In genomic region chr4:109913842-109914241, GRCh38 we compare ENCODE assay signal across 21 cellular contexts. TPM values are rescaled to one million over a fixed set of nuclear protein-coding genes. Genes with fewer than 3 reads are reported as not detected.
DNase-seq lines count a peak whose midpoint lies in the region; ATAC-seq and TF ChIP-seq lines count a peak whose summit lies in the region.
"Had no signal": no experiment of that assay in that cellular context is flagged by ENCODE, and none has a peak within 500 bp of the region (broad histone marks: within the 10 kb centered on the region; RNA-seq: fewer than 3 reads in every experiment).

No MANE protein-coding gene starts in this region.

- H2AK5ac ChIP-seq in H9 (ENCODE audit: insufficient read length, low read length) (no peak overlapping the region), neuronal stem cell (ENCODE audit: low read depth, low read length) (no peak overlapping the region)

- no peak overlapping the region for H3K27ac ChIP-seq in H9 (ENCODE audit: insufficient read length, low read depth, low read length)
- no peak overlapping the region for H3K27ac ChIP-seq in neuronal stem cell (replicated peaks; ENCODE audit: low read length)
- H3K27ac ChIP-seq: skin epidermis had no signal

- H3K9ac ChIP-seq in H9 (ENCODE audit: extremely low read depth, insufficient read length, low read length) (no peak overlapping the region), neuronal stem cell (ENCODE audit: low read depth, low read length, poor library complexity) (no peak overlapping the region)

- H3K27ac Mint-ChIP-seq in H9: no peak overlapping the region
- no peak overlapping the region for H3K27ac Mint-ChIP-seq in endothelial cell (ENCODE audit: unreplicated experiment)
- H3K27ac Mint-ChIP-seq: activated CD4-positive, alpha-beta T cell treated with anti-CD3 and anti-CD28 coated beads for 36 hours; activated T-cell treated with anti-CD3 and anti-CD28 coated beads, Interleukin-2, amount 50 U/mL, for 72 hours; CD4-positive, alpha-beta memory T cell; natural killer cell treated with Interleukin-12 subunit alpha and Interleukin-12 subunit beta and Interleukin-15 and Interleukin-18, amount 100 ng/mL, for 72 hours; stimulated activated memory B cell treated with anti-CD40 and anti-IgM and Interleukin-4, amounts not matched to agents 10 μg/mL and 1 μg/mL and 100 μg/mL, for 72 hours had no signal

- H3K36me3 Mint-ChIP-seq in H9 (ENCODE audit: insufficient read depth in 1 of 3, low read depth in 3 of 3): no peaks in the 10 kb centered on the region
- no peaks in the 10 kb centered on the region for H3K36me3 Mint-ChIP-seq in endothelial cell (ENCODE audit: low read depth, unreplicated experiment)
- H3K36me3 Mint-ChIP-seq: CD4-positive, alpha-beta memory T cell; natural killer cell treated with Interleukin-12 subunit alpha and Interleukin-12 subunit beta and Interleukin-15 and Interleukin-18, amount 100 ng/mL, for 72 hours; stimulated activated memory B cell treated with anti-CD40 and anti-IgM and Interleukin-4, amounts not matched to agents 10 μg/mL and 1 μg/mL and 100 μg/mL, for 72 hours had no signal

- no peak overlapping the region for H3T11ph ChIP-seq in H9 (ENCODE audit: low read length)

- H3K4me1 Mint-ChIP-seq in H9 (peaks cover 33 to 39% of the 10 kb centered on the region in 2 experiments), endothelial cell (ENCODE audit: unreplicated experiment) (peaks cover 28% of the 10 kb centered on the region)
- H3K4me1 Mint-ChIP-seq: CD4-positive, alpha-beta memory T cell; central memory CD8-positive, alpha-beta T cell had no signal

- WGBS in H9 (ENCODE audit: extremely low coverage, insufficient read length, low lambda C conversion rate): no CpG with 5 or more reads among the region's 2 CpGs
- WGBS in neuronal stem cell (ENCODE audit: extremely low coverage in 2 of 2, insufficient read length in 2 of 2, insufficient replicate concordance in 1 of 2), 2 donors: no CpG with 5 or more reads among the region's 2 CpGs

- H3K9me3 ChIP-seq in H9 (ENCODE audit: control insufficient read depth, low read depth, low read length): no peaks in the 10 kb centered on the region
- no peaks in the 10 kb centered on the region for H3K9me3 ChIP-seq in neuronal stem cell (replicated peaks in 1 of 2; ENCODE audit: control insufficient read depth in 2 of 2, insufficient read depth in 1 of 2, low read depth in 1 of 2, low read length in 2 of 2)

- H3K27me3 Mint-ChIP-seq in H9 (ENCODE audit: low read depth): no peaks in the 10 kb centered on the region
- H3K27me3 Mint-ChIP-seq in endothelial cell (ENCODE audit: unreplicated experiment): peaks cover 2% of the 10 kb centered on the region

- no peak overlapping the region for H3K18ac ChIP-seq in H9 (ENCODE audit: insufficient read length, low read depth, low read length)
- no peak overlapping the region for H3K18ac ChIP-seq in neuronal stem cell (ENCODE audit: low read length)

- H3K56ac ChIP-seq in H9 (ENCODE audit: insufficient read length, low read depth, low read length): no peak overlapping the region

- H3K4ac ChIP-seq in H9 (ENCODE audit: low read depth, low read length) (no peak overlapping the region), neuronal stem cell (ENCODE audit: low read length) (no peak overlapping the region)

- TF ChIP-seq CTCF in H9 (conservative IDR thresholded peaks at IDR 0.05): no peak
- no peak for TF ChIP-seq CTCF in endothelial cell (IDR thresholded peaks at IDR 0.05; ENCODE audit: unreplicated experiment)

- no peak for ATAC-seq in HG02610 (IDR thresholded peaks at IDR 0.05; ENCODE audit: unreplicated experiment)
- ATAC-seq: activated CD4-positive, alpha-beta T cell treated with anti-CD3 and anti-CD28 coated beads for 36 hours; activated T-cell treated with anti-CD3 and anti-CD28 coated beads, Interleukin-2, amount 50 U/mL, for 72 hours; natural killer cell treated with Interleukin-12 subunit alpha and Interleukin-12 subunit beta and Interleukin-15 and Interleukin-18, amount 100 ng/mL, for 72 hours; stimulated activated memory B cell treated with anti-CD40 and anti-IgM and Interleukin-4, amounts not matched to agents 10 μg/mL and 1 μg/mL and 100 μg/mL, for 72 hours had no signal

- H4K8ac ChIP-seq in H9 (replicated peaks; ENCODE audit: insufficient read length, low read depth, low read length) (no peak overlapping the region), neuronal stem cell (ENCODE audit: low read depth, low read length) (no peak overlapping the region)

- H2BK15ac ChIP-seq in H9 (ENCODE audit: low read depth, low read length) (no peak overlapping the region), neuronal stem cell (ENCODE audit: low read length) (no peak overlapping the region)

- no peak overlapping the region; a peak in 1 of 5 replicates for H3K4me3 Mint-ChIP-seq in H9
- peak overlapping the region; percentile 45 for H3K4me3 Mint-ChIP-seq in endothelial cell (ENCODE audit: unreplicated experiment)
- H3K4me3 Mint-ChIP-seq: activated CD4-positive, alpha-beta T cell treated with anti-CD3 and anti-CD28 coated beads for 36 hours; activated T-cell treated with anti-CD3 and anti-CD28 coated beads, Interleukin-2, amount 50 U/mL, for 72 hours; CD4-positive, alpha-beta memory T cell; central memory CD8-positive, alpha-beta T cell; natural killer cell treated with Interleukin-12 subunit alpha and Interleukin-12 subunit beta and Interleukin-15 and Interleukin-18, amount 100 ng/mL, for 72 hours; stimulated activated memory B cell treated with anti-CD40 and anti-IgM and Interleukin-4, amounts not matched to agents 10 μg/mL and 1 μg/mL and 100 μg/mL, for 72 hours had no signal

- H2BK12ac ChIP-seq in H9 (ENCODE audit: insufficient read length, low read depth, low read length) (no peak overlapping the region), neuronal stem cell (ENCODE audit: low read length) (no peak overlapping the region)

- DNase-seq in H9 (no peak), LHCN-M2 (ENCODE audit: low read depth) (peak; percentile 25), endothelial cell (ENCODE audit: low spot score) (no peak), neuronal stem cell (ENCODE audit: low spot score) (no peak), NCI-H146 (lab: John Stamatoyannopoulos, UW) (no peak)
- DNase-seq in activated effector memory CD4-positive, alpha-beta T cell treated with anti-CD3 and anti-CD28 coated beads, Interleukin-2, amount 50 U/mL, for 16 hours: no peak
- DNase-seq: activated CD4-positive, alpha-beta T cell treated with anti-CD3 and anti-CD28 coated beads for 36 hours; activated naive CD4-positive, alpha-beta T cell treated with anti-CD3 and anti-CD28 coated beads, Interleukin-2, amount 50 U/mL, for 16 hours; activated T-cell treated with anti-CD3 and anti-CD28 coated beads, Interleukin-2, amount 50 U/mL, for 72 hours; CD4-positive, alpha-beta memory T cell; effector CD4-positive, alpha-beta T cell; foreskin melanocyte; MM.1S; posterior cingulate gyrus; stimulated activated CD4-positive, alpha-beta T cell treated with anti-CD3 and anti-CD28 coated beads, Interleukin-2, amount 100 ng/mL, for 24 hours had no signal

- no peaks in the 10 kb centered on the region for H3K27me3 ChIP-seq in H9 (ENCODE audit: insufficient read depth, low read length)
- H3K27me3 ChIP-seq in neuronal stem cell (ENCODE audit: control insufficient read depth in 3 of 3, insufficient read depth in 3 of 3, low read depth in 1 of 3, low read length in 3 of 3): no peaks in the 10 kb centered on the region

- no peaks in the 10 kb centered on the region for H4K20me1 ChIP-seq in H9 (ENCODE audit: control insufficient read depth, insufficient read depth, insufficient read length)

- H2BK120ac ChIP-seq in H9 (ENCODE audit: low read depth, low read length, poor library complexity, severe bottlenecking) (no peak overlapping the region), neuronal stem cell (ENCODE audit: low read depth, low read length) (no peak overlapping the region)

- H3K4me3 ChIP-seq in neuronal stem cell (ENCODE audit: low read length in 2 of 2): no peak overlapping the region
- H3K4me3 ChIP-seq: skin epidermis had no signal

- H2AFZ ChIP-seq in H9 (ENCODE audit: low read length): no peak overlapping the region
- H2AFZ ChIP-seq in neuronal stem cell (ENCODE audit: low read length): no peak overlapping the region

- H3K4me2 ChIP-seq in H9 (ENCODE audit: insufficient read depth, insufficient read length, low read length): peak overlapping the region; percentile 24
- H3K4me2 ChIP-seq in neuronal stem cell (ENCODE audit: insufficient read depth, low read length, poor library complexity, severe bottlenecking): peak overlapping the region; percentile 22

- H3K14ac ChIP-seq in H9 (ENCODE audit: insufficient read depth, low read length): no peak overlapping the region
- no peak overlapping the region for H3K14ac ChIP-seq in neuronal stem cell (ENCODE audit: low read length)

- H3K4me1 ChIP-seq in H9 (ENCODE audit: insufficient read depth, low read length) (peaks cover 13% of the 10 kb centered on the region; the same call in 1 of the 2 replicates), neuronal stem cell (ENCODE audit: control insufficient read depth in 2 of 2, insufficient read depth in 1 of 2, low read depth in 1 of 2, low read length in 2 of 2) (peaks cover 11 to 13% of the 10 kb centered on the region in 2 donors)

- no peaks in the 10 kb centered on the region for H3K79me2 ChIP-seq in H9 (ENCODE audit: insufficient read depth, low read length)

- H3K23ac ChIP-seq in H9 (ENCODE audit: insufficient read length, low read depth, low read length): no peak overlapping the region
- no peak overlapping the region for H3K23ac ChIP-seq in neuronal stem cell (ENCODE audit: low read depth, low read length, poor library complexity)

- no peak overlapping the region for H4K91ac ChIP-seq in H9 (ENCODE audit: insufficient read length, low read depth, low read length)
- no peak overlapping the region for H4K91ac ChIP-seq in neuronal stem cell (ENCODE audit: low read depth, low read length, poor library complexity)

- H2BK5ac ChIP-seq in H9 (ENCODE audit: insufficient read length, low read length): no peak overlapping the region
- H2BK5ac ChIP-seq in neuronal stem cell (ENCODE audit: low read length): no peak overlapping the region

- no peaks in the 10 kb centered on the region for H3K23me2 ChIP-seq in H9 (ENCODE audit: insufficient read length, low read depth, low read length, poor library complexity, severe bottlenecking)

- no peak overlapping the region for H4K5ac ChIP-seq in H9 (ENCODE audit: insufficient read length, low read depth, low read length)

- no peak overlapping the region for H2BK20ac ChIP-seq in H9 (ENCODE audit: low read depth, low read length, poor library complexity, severe bottlenecking)

- H3K36me3 ChIP-seq in neuronal stem cell (replicated peaks in 1 of 2; ENCODE audit: control insufficient read depth in 2 of 2, insufficient read depth in 2 of 2, low read length in 2 of 2): no peaks in the 10 kb centered on the region

- H3K9me3 Mint-ChIP-seq in H9 (no peaks in the 10 kb centered on the region), endothelial cell (ENCODE audit: unreplicated experiment) (no peaks in the 10 kb centered on the region)
- H3K9me3 Mint-ChIP-seq: activated T-cell treated with anti-CD3 and anti-CD28 coated beads, Interleukin-2, amount 50 U/mL, for 72 hours; central memory CD8-positive, alpha-beta T cell; natural killer cell treated with Interleukin-12 subunit alpha and Interleukin-12 subunit beta and Interleukin-15 and Interleukin-18, amount 100 ng/mL, for 72 hours; stimulated activated memory B cell treated with anti-CD40 and anti-IgM and Interleukin-4, amounts not matched to agents 10 μg/mL and 1 μg/mL and 100 μg/mL, for 72 hours had no signal

- H3K79me1 ChIP-seq in H9 (ENCODE audit: insufficient read depth, low read depth, low read length, poor library complexity, severe bottlenecking): no peaks in the 10 kb centered on the region
- no peaks in the 10 kb centered on the region for H3K79me1 ChIP-seq in neuronal stem cell (ENCODE audit: low read depth, low read length)

RNA-seq across cellular contexts. Expression of gene EGF, which starts 1.2 kb away (rescaled TPM):
- total RNA-seq in H9 (2021): 1.1 and 1.5 TPM in 2 replicates
- total RNA-seq in LHCN-M2 (2014; rRNA removed): 0.86 and 2.6 TPM in 2 replicates
- polyA plus RNA-seq in LHCN-M2 (2012): 0.97 TPM
- total RNA-seq in endothelial cell (ENCODE audit: unreplicated experiment): 15.0 TPM
- 12.8 TPM for polyA plus RNA-seq in neuronal stem cell (2013, experiment 1 of 2)
- polyA plus RNA-seq in neuronal stem cell (2013, experiment 2 of 2): 13.1 TPM
- total RNA-seq: activated T-cell treated with anti-CD3 and anti-CD28 coated beads, Interleukin-2, amount 50 U/mL, for 72 hours; CD4-positive, alpha-beta memory T cell; natural killer cell treated with Interleukin-12 subunit alpha and Interleukin-12 subunit beta and Interleukin-15 and Interleukin-18, amount 100 ng/mL, for 72 hours; T-helper 1 cell treated with Interleukin-12 subunit alpha and Interleukin-12 subunit beta and Interleukin-4 antibody, amounts not matched to agents 30 ng/mL and 1 ng/mL, for 36 hours had no signal
- polyA plus RNA-seq: CD4-positive, alpha-beta memory T cell had no signal
